ENCODE assay signal across 18 cellular contexts in genomic region chr4:147174561-147174960, GRCh38.
"Had no signal": no experiment of that assay in that cellular context is flagged by ENCODE, and none has a peak within 500 bp of the region (broad histone marks: within the 10 kb centered on the region; RNA-seq: fewer than 3 reads in every experiment).

No MANE protein-coding gene starts in this region.

- H3K27ac Mint-ChIP-seq: naive thymus-derived CD4-positive, alpha-beta T cell had no signal

- H3K4me1 ChIP-seq: gastrocnemius medialis had no signal

- DNase-seq: cerebellar nuclear complex; dermis blood vessel endothelial cell; gastrocnemius medialis; hypothalamus; left ventricle myocardium inferior; mesenchymal stem cell; naive thymus-derived CD4-positive, alpha-beta T cell; posterior cingulate gyrus; small intestine; stimulated activated CD4-positive, alpha-beta T cell treated with anti-CD3 and anti-CD28 coated beads, Interleukin-12 subunit alpha, Interleukin-12 subunit beta, amount 100 ng/mL, for 4 hours; stimulated activated naive CD4-positive, alpha-beta T cell; trophoblast cell had no signal

- H3K27ac ChIP-seq: gastrocnemius medialis, neutrophil had no signal

- H3K36me3 ChIP-seq: gastrocnemius medialis, heart right ventricle, left ventricle myocardium inferior, neutrophil had no signal

- H3K4me3 Mint-ChIP-seq: naive thymus-derived CD4-positive, alpha-beta T cell had no signal

- H3K4me1 Mint-ChIP-seq: naive thymus-derived CD4-positive, alpha-beta T cell had no signal

- H3K36me3 Mint-ChIP-seq: naive thymus-derived CD4-positive, alpha-beta T cell had no signal

- FAIRE-seq: colon, islet of Langerhans, small intestine had no signal

- ATAC-seq: esophagus mucosa; gastrocnemius medialis; naive thymus-derived CD4-positive, alpha-beta T cell had no signal

- H3K9me3 ChIP-seq: gastrocnemius medialis, heart right ventricle, neutrophil had no signal

- H3K4me3 ChIP-seq: gastrocnemius medialis, heart right ventricle, left ventricle myocardium inferior, lung had no signal

- H3K27me3 ChIP-seq: gastrocnemius medialis, heart right ventricle, neutrophil had no signal
